Comparison of ENCODE assay signal across 3 cellular contexts in genomic region chr12:116126610-116127009, GRCh38.
TF ChIP-seq lines count a peak whose summit lies in the region.

No MANE protein-coding gene starts in this region.

TF ChIP-seq in A549, 52 proteins besides CTCF, POLR2A, EP300 and RAD21:
- TF ChIP-seq ELK1 (IDR thresholded peaks at IDR 0.05; ENCODE audit: low read depth, low read length) (no peak), CEBPB (IDR thresholded peaks at IDR 0.05) (0 out of 4 replicates have a peak, but pooled peaks of 1 of the 2 experiments have one; percentile 7)

TF ChIP-seq in GM23338, 12 proteins besides CTCF, POLR2A, EP300 and RAD21 (continued from another document):
- TF ChIP-seq REST (IDR thresholded peaks at IDR 0.05; ENCODE audit: unreplicated experiment), result no peak
- TF ChIP-seq STAT1 (IDR thresholded peaks at IDR 0.05; ENCODE audit: unreplicated experiment), result no peak
- TF ChIP-seq EZH2 (IDR thresholded peaks at IDR 0.05; ENCODE audit: low read depth, unreplicated experiment), result no peak
- TF ChIP-seq ZNF462 (CRISPR knock-in tag; IDR thresholded peaks at IDR 0.05), result no peak
- TF ChIP-seq ETS1 (IDR thresholded peaks at IDR 0.05), result no peak
- TF ChIP-seq ZNF331 (CRISPR knock-in tag; IDR thresholded peaks at IDR 0.05; ENCODE audit: low read depth), result no peak
- TF ChIP-seq NANOG (IDR thresholded peaks at IDR 0.05; ENCODE audit: borderline replicate concordance), result no peak
- no peak for TF ChIP-seq ZNF114 (CRISPR knock-in tag; IDR thresholded peaks at IDR 0.05)
- no peak for TF ChIP-seq POLR2AphosphoS5 (IDR thresholded peaks at IDR 0.05; ENCODE audit: low read depth)
- TF ChIP-seq CREB1 (CRISPR knock-in tag; IDR thresholded peaks at IDR 0.05; ENCODE audit: low read depth), result no peak
- no peak for TF ChIP-seq EZH2phosphoT487 (IDR thresholded peaks at IDR 0.05; ENCODE audit: unreplicated experiment)

TF ChIP-seq in K562, 482 proteins besides CTCF, POLR2A, EP300 and RAD21 (continued from another document):
- 0 out of 2 replicates have a peak, but pooled peaks have one; percentile 48 for TF ChIP-seq ZNF75A (CRISPR knock-in tag; IDR thresholded peaks at IDR 0.05)
